Comparison of ENCODE assay signal across 19 cellular contexts in the genomic region with DNA sequence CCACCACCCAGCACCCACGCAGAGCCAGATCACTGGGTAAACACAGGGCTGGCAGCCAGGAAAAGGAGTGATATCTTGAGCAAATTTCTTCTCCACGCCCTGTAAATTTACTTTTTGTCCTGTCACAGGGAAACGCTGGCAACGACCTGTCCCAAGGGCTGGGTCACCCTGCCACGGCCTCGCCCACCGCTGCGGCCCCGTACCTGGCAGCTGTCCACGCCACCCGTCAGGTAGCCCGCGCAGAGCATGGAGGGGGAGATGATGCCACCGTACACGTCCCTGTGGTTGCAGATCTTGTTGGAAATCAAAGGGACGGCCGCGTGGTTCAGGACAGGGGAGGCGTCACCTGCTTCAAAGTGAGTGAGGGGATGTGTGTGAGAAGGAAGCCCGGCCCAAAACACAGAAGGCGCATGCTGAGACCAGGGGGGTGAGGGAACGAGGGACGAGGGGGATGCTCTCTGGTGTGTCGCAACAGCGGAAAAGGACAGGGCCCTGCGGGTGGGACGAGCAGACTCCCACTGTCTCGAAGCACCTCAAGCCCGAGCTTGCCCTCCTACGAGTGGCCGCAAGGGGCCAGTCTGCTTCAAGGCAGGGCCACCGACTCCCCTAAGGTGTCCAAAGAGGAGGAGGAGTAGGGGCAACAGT. TPM values are rescaled to one million over a fixed set of nuclear protein-coding genes. Genes with fewer than 3 reads are reported as not detected.
DNase-seq lines count a peak whose midpoint lies in the region; ATAC-seq and FAIRE-seq lines count a peak whose summit lies in the region.
"Had no signal": no experiment of that assay in that cellular context is flagged by ENCODE, and none has a peak within 500 bp of the region (broad histone marks: within the 10 kb centered on the region; RNA-seq: fewer than 3 reads in every experiment).

No MANE protein-coding gene starts in this region.

- no peak for FAIRE-seq in small intestine (lab: Jason Lieb, UNC)
- FAIRE-seq: A204.1, GM12892 had no signal

- no peaks in the 10 kb centered on the region for H3K36me3 ChIP-seq in small intestine (ENCODE audit: control insufficient read depth in 2 of 2, insufficient read depth in 2 of 2, low read length in 2 of 2)

- DNase-seq in NCI-H1092 treated with DMSO at 0.1 percent for 48 hours (lab: John Stamatoyannopoulos, UW) (peak; percentile 6), NCI-H1092 (lab: John Stamatoyannopoulos, UW) (no peak), RPMI8226 (peak; percentile 37), small intestine (peak; percentile 38), NK-92 (lab: John Stamatoyannopoulos, UW; ENCODE audit: unreplicated experiment) (no peak), Kasumi-1 (lab: John Stamatoyannopoulos, UW) (no peak), NOMO-1 (lab: John Stamatoyannopoulos, UW; ENCODE audit: unreplicated experiment in 2 of 2) (no peak)
- DNase-seq: activated CD8-positive, alpha-beta memory T cell treated with anti-CD3 and anti-CD28 coated beads for 24 hours; activated effector memory CD4-positive, alpha-beta T cell treated with anti-CD3 and anti-CD28 coated beads, Interleukin-2, amount 50 U/mL, for 16 hours; CD4-positive, alpha-beta memory T cell; dermis blood vessel endothelial cell; naive B cell; stimulated activated CD4-positive, alpha-beta T cell treated with anti-CD3 and anti-CD28 coated beads, Interleukin-15, amount 100 ng/mL, for 24 hours had no signal

- H3K9me3 ChIP-seq in small intestine (ENCODE audit: control insufficient read depth, low read depth) = no peaks in the 10 kb centered on the region

- H3K4me1 ChIP-seq in small intestine (ENCODE audit: control insufficient read depth in 2 of 2, insufficient read depth in 1 of 2, low read depth in 1 of 2, low read length in 1 of 2) = no peaks in the 10 kb centered on the region

- WGBS in small intestine, 3 donors = 50 to 69% (median 53%) methylated on average over 32 of the region's 32 CpGs

- peak; percentile 20 for ATAC-seq in esophagus mucosa

- no peak overlapping the region for H3K4me3 ChIP-seq in small intestine (ENCODE audit: low read depth in 1 of 2, low read length in 2 of 2)
- H3K4me3 ChIP-seq: hepatocyte had no signal

- H3K27ac ChIP-seq in small intestine (ENCODE audit: low read depth in 1 of 2, low read length in 1 of 2) = no peak overlapping the region
- H3K27ac ChIP-seq: hepatocyte had no signal

- no peaks in the 10 kb centered on the region for H3K27me3 ChIP-seq in small intestine (ENCODE audit: control insufficient read depth in 2 of 2, insufficient read depth in 2 of 2, low read length in 2 of 2)
- H3K27me3 ChIP-seq: hepatocyte had no signal

RNA-seq across cellular contexts. Expression of a gene that starts 10.1 kb away (rescaled TPM):
- total RNA-seq in esophagus mucosa = not detected
- polyA plus RNA-seq in small intestine = 100 to 1,000 TPM; 130 to 187 (median 144) TPM
- total RNA-seq: CD4-positive, alpha-beta memory T cell; dermis blood vessel endothelial cell; fibroblast of lung; HT1080 had no signal
- polyA plus RNA-seq: CD4-positive, alpha-beta memory T cell; fibroblast of lung had no signal

RNA-seq across cellular contexts. Expression of a gene that starts 19.4 kb away (rescaled TPM):
- total RNA-seq in esophagus mucosa = 0.32 TPM
- 1 to 10 TPM; 1.1 to 9.2 (median 1.1) TPM for polyA plus RNA-seq in small intestine
- total RNA-seq: dermis blood vessel endothelial cell, fibroblast of lung, HT1080 had no signal
- polyA plus RNA-seq: fibroblast of lung had no signal

RNA-seq across cellular contexts. Expression of a gene that starts 25.7 kb away (rescaled TPM):
- not detected for total RNA-seq in esophagus mucosa
- 1 to 10 TPM in 2 of 3 donors, not detected in 1; 1.4 to 5.0 TPM for polyA plus RNA-seq in small intestine
- total RNA-seq: CD4-positive, alpha-beta memory T cell; dermis blood vessel endothelial cell; fibroblast of lung; HT1080 had no signal
- polyA plus RNA-seq: CD4-positive, alpha-beta memory T cell; fibroblast of lung had no signal

RNA-seq across cellular contexts. Expression of a gene that starts 27.2 kb away (rescaled TPM):
- 0.24 TPM for total RNA-seq in esophagus mucosa
- 1 to 10 TPM in 1 of 3 donors, under 1 TPM in 2; 0.42 to 2.4 (median 0.67) TPM for polyA plus RNA-seq in small intestine
- total RNA-seq: dermis blood vessel endothelial cell, fibroblast of lung, hepatocyte, HT1080 had no signal
- polyA plus RNA-seq: fibroblast of lung, hepatocyte had no signal

Comparison
In these comparisons a context has a peak if more than half of its experiments do, and no peak if none do; other contexts are left out.
1. DNase-seq: peak in NCI-H1092 treated with DMSO at 0.1 percent for 48 hours (single experiment), RPMI8226 (single experiment) and small intestine (single experiment); none in NCI-H1092 (single experiment), NK-92 (single experiment), Kasumi-1 (0 of 2) and NOMO-1 (0 of 2).